In the genomic region with DNA sequence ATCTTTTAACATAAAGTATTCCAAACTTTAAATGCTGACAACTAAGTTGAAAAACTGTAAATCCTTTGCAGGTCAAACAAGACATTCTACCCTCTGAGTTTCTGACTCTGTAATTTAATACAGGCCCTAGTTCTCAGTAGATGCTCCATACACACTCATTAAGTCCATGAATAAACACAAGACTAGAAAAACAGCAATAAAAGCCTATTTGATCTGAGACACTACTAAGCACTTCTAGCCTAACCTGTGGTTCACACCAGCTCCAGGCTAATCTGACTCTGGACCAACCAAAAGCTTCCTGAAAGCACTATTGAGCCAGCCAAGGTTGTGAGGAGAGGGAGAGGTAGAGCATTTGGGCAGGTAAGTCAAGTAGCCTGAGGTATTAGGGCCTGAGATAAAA, we compare ENCODE assay signal across 17 cellular contexts.
DNase-seq lines count a peak whose midpoint lies in the region; FAIRE-seq and TF ChIP-seq lines count a peak whose summit lies in the region.
"Had no signal": no experiment of that assay in that cellular context is flagged by ENCODE, and none has a peak within 500 bp of the region (broad histone marks: within the 10 kb centered on the region; RNA-seq: fewer than 3 reads in every experiment).

No MANE protein-coding gene starts in this region.

- no peak overlapping the region for H3K4me3 ChIP-seq in esophagus muscularis mucosa
- H3K4me3 ChIP-seq: HAP-1 had no signal

- H3K9me3 ChIP-seq in esophagus muscularis mucosa: no peaks in the 10 kb centered on the region
- H3K9me3 ChIP-seq: Caco-2, HAP-1, SK-N-SH had no signal

- H3K4me1 ChIP-seq in esophagus muscularis mucosa: peaks cover 9 to 22% (median 13%) of the 10 kb centered on the region in 4 donors
- H3K4me1 ChIP-seq: Caco-2, HAP-1 had no signal

- no peak for TF ChIP-seq CTCF in esophagus muscularis mucosa (IDR thresholded peaks at IDR 0.05)

- CTCF ChIA-PET in HEK293T (lab: Yijun Ruan, JAX): interaction anchor here (0.5 to 0.6 kb wide), 2 partner anchors 299 to 789 kb away, joined by 3 to 4 read pairs; no protein-coding TSS in a partner anchor

- DNase-seq in DMS53 (lab: John Stamatoyannopoulos, UW): peak; percentile 64
- DNase-seq in HEK293T (ENCODE audit: extremely low spot score): peak; percentile 20
- peak; percentile 31 for DNase-seq in NCI-H2196 treated with DMSO at 0.1 percent for 48 hours (lab: John Stamatoyannopoulos, UW; ENCODE audit: unreplicated experiment)
- DNase-seq in esophagus muscularis mucosa (ENCODE audit: extremely low spot score): no peak
- no peak for DNase-seq in GM12892 (ENCODE audit: insufficient read length)
- no peak for DNase-seq in COLO668 (lab: John Stamatoyannopoulos, UW; ENCODE audit: unreplicated experiment)
- DNase-seq: Caco-2, MV-4-11, NCI-H187, NCI-H226, SHP77, SK-N-SH, T-cell, T1000 had no signal

- POLR2A ChIA-PET in HEK293T (lab: Yijun Ruan, JAX): interaction anchor here (0.6 kb wide), 1 partner anchor 229 kb away, joined by 3 read pairs; no protein-coding TSS in a partner anchor

- no peak for TF ChIP-seq EP300 in esophagus muscularis mucosa (IDR thresholded peaks at IDR 0.05)

- no peaks in the 10 kb centered on the region for H3K27me3 ChIP-seq in esophagus muscularis mucosa

- intact Hi-C loops in esophagus muscularis mucosa (cut with DNase I): no loop called here

- peak; percentile 60 for FAIRE-seq in islet of Langerhans (lab: Jason Lieb, UNC)
- no peak for FAIRE-seq in GM12892 (lab: Jason Lieb, UNC)

- TF ChIP-seq POLR2A in esophagus muscularis mucosa (IDR thresholded peaks at IDR 0.05; ENCODE audit: low read depth) (no peak), GM12892 (IDR thresholded peaks at IDR 0.05; ENCODE audit: low read depth, low read length) (no peak)

- H3K27ac ChIP-seq in esophagus muscularis mucosa (replicated peaks in 1 of 4): no peak overlapping the region
- H3K27ac ChIP-seq: HL-60 had no signal

- H3K36me3 ChIP-seq in esophagus muscularis mucosa: peaks cover 0 to 32% (median 4%) of the 10 kb centered on the region in 4 donors
- H3K36me3 ChIP-seq: HAP-1 had no signal

TF ChIP-seq in HEK293T, 16 proteins besides CTCF, POLR2A, EP300 and RAD21:
- TF ChIP-seq L3MBTL2 (conservative IDR thresholded peaks at IDR 0.05) (no peak), ARNT (IDR thresholded peaks at IDR 0.05) (no peak), ELF4 (IDR thresholded peaks at IDR 0.05) (no peak), TARDBP (IDR thresholded peaks at IDR 0.05) (no peak), FOXM1 (IDR thresholded peaks at IDR 0.05; ENCODE audit: borderline replicate concordance) (no peak)

Comparison
In these comparisons a context has a peak if more than half of its experiments do, and no peak if none do; other contexts are left out.
1. DNase-seq: peak in DMS53 (single experiment), HEK293T (single experiment) and NCI-H2196 treated with DMSO at 0.1 percent for 48 hours (single experiment); none in esophagus muscularis mucosa (single experiment), GM12892 (single experiment) and COLO668 (single experiment).